8 cellular contexts compared by ENCODE assay signal in the genomic region with DNA sequence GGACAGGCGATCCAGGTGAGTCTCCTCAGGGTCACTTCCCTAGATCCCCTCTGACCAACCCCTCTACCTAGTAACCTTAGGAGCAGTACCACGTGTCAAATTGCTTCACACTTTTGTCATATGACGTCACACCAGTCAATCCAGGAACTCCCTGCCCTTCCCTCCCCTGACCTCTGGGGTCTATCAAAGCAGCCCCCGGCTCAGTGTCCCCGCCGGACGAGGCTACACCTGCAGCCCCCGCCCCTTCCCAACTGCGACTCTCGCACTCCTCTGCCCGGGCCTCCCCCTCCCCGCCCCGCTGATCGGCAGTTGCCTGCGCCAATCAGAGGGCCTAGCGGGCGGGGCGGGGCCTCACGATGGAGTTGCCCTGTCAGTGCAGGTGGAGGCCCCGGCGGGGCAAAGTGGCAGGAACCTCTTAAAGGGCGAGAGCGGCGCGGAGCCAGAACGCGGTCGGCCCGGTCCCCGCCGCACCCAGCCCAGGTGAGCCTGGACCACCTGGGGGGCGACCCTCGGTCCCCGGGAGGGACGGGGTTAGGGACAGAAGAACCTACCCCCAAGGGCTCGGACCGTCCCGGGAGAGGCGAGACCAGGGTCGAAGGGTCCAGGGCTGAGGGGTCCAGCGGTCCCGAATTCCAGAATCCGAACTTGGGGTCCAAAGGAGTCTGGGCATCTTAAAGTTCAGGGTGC. TPM values are rescaled to one million over a fixed set of nuclear protein-coding genes. Genes with fewer than 3 reads are reported as not detected.
DNase-seq lines count a peak whose midpoint lies in the region; ATAC-seq and TF ChIP-seq lines count a peak whose summit lies in the region.

No MANE protein-coding gene starts in this region.

- H3K27me3 ChIP-seq in MG63 (no peaks in the 10 kb centered on the region), testis (no peaks in the 10 kb centered on the region)

- DNase-seq in D341Med (ENCODE audit: low spot score) (peak; percentile 97), MG63 (peak; percentile 76), SK-N-DZ (ENCODE audit: low spot score) (peak; percentile 79), globus pallidus (ENCODE audit: low spot score) (peak; percentile 45), occipital lobe (lab: John Stamatoyannopoulos, UW) (peak; percentile 58), testis (peak; percentile 89)
- peak; percentile 94 for DNase-seq in activated naive CD4-positive, alpha-beta T cell treated with anti-CD3 and anti-CD28 coated beads, Interleukin-2, amount 10 ng/mL, durations not matched to agents 7 days and 5 days

- H3K4me3 ChIP-seq in MG63 (peak overlapping the region; percentile 65), testis (peak overlapping the region; percentile 70 to 73)

- peak; percentile 67 for ATAC-seq in GM21723 (IDR thresholded peaks at IDR 0.05; ENCODE audit: unreplicated experiment)

- H3K36me3 ChIP-seq in MG63, result no peaks in the 10 kb centered on the region
- no peaks in the 10 kb centered on the region for H3K36me3 ChIP-seq in testis (ENCODE audit: low read depth, missing control alignments)

- peaks cover 69% of the 10 kb centered on the region for H3K4me1 Mint-ChIP-seq in activated naive CD4-positive, alpha-beta T cell treated with anti-CD3 and anti-CD28 coated beads, Interleukin-2, amount 10 ng/mL, durations not matched to agents 7 days and 5 days

- intact Hi-C loops in testis (cut with DNase I; ENCODE audit: low total_unique reads), result no loop called here

- no peak for TF ChIP-seq CTCF in testis (IDR thresholded peaks at IDR 0.05)

- H3K9me3 ChIP-seq in MG63, result no peaks in the 10 kb centered on the region
- H3K9me3 ChIP-seq in testis, result no peaks in the 10 kb centered on the region

- H3K36me3 Mint-ChIP-seq in activated naive CD4-positive, alpha-beta T cell treated with anti-CD3 and anti-CD28 coated beads, Interleukin-2, amount 10 ng/mL, durations not matched to agents 7 days and 5 days, result peaks cover 6% of the 10 kb centered on the region

- peak overlapping the region; percentile 84 for H3K4me3 Mint-ChIP-seq in activated naive CD4-positive, alpha-beta T cell treated with anti-CD3 and anti-CD28 coated beads, Interleukin-2, amount 10 ng/mL, durations not matched to agents 7 days and 5 days

- TF ChIP-seq POLR2A in testis (IDR thresholded peaks at IDR 0.05), result no peak

- H3K9me3 Mint-ChIP-seq in activated naive CD4-positive, alpha-beta T cell treated with anti-CD3 and anti-CD28 coated beads, Interleukin-2, amount 10 ng/mL, durations not matched to agents 7 days and 5 days, result no peaks in the 10 kb centered on the region

- peaks cover 7% of the 10 kb centered on the region for H3K27me3 Mint-ChIP-seq in activated naive CD4-positive, alpha-beta T cell treated with anti-CD3 and anti-CD28 coated beads, Interleukin-2, amount 10 ng/mL, durations not matched to agents 7 days and 5 days

- WGBS in testis, 2 donors, result 4 to 23% methylated on average over 6 to 43 of the region's 43 CpGs

- peaks cover 17% of the 10 kb centered on the region for H3K4me1 ChIP-seq in testis

- H3K27ac ChIP-seq in testis, result no peak overlapping the region

- CTCF ChIA-PET in activated naive CD4-positive, alpha-beta T cell treated with anti-CD3 and anti-CD28 coated beads, Interleukin-2, amount 10 ng/mL, durations not matched to agents 7 days and 5 days (lab: Charles Lee), result interaction anchor here (0.9 to 10.4 kb wide), 4 partner anchors 146 to 316 kb away, joined by 3 to 211 read pairs (median 4); no protein-coding TSS in a partner anchor

- peak overlapping the region; percentile 92 for H3K27ac Mint-ChIP-seq in activated naive CD4-positive, alpha-beta T cell treated with anti-CD3 and anti-CD28 coated beads, Interleukin-2, amount 10 ng/mL, durations not matched to agents 7 days and 5 days

RNA-seq across cellular contexts. Expression of a gene that starts 27.5 kb away (rescaled TPM):
- 4.5 and 4.6 TPM in 2 replicates for total RNA-seq in MG63 (2014; rRNA removed; shearing (Covaris generic); ENCODE audit: low replicate concordance)
- polyA plus RNA-seq in SK-N-DZ (2014; cell fraction: cytosol; rRNA removed), result 79.5 and 92.7 TPM in 2 replicates
- polyA plus RNA-seq in SK-N-DZ (2014; cell fraction: nucleus; rRNA removed), result 41.3 and 55.5 TPM in 2 replicates
- total RNA-seq in occipital lobe (36.2 TPM), testis (10 to 100 TPM; 46.6 to 66.5 TPM)
- polyA plus RNA-seq in testis (ENCODE audit: insufficient read depth, low read depth, low replicate concordance), result 23.5 TPM

Comparison
In these comparisons a context has a peak if more than half of its experiments do, and no peak if none do; other contexts are left out.
1. DNase-seq: peak in every context shown above with its lines; median percentile 97 in D341Med; 94 in activated naive CD4-positive, alpha-beta T cell treated with anti-CD3 and anti-CD28 coated beads, Interleukin-2, amount 10 ng/mL, durations not matched to agents 7 days and 5 days; 89 in testis; 79 in SK-N-DZ; 76 in MG63; 58 in occipital lobe; 45 in globus pallidus.